ENCODE assay signal across 10 cellular contexts in genomic region chr2:43192039-43192438, GRCh38. TPM values are rescaled to one million over a fixed set of nuclear protein-coding genes. Genes with fewer than 3 reads are reported as not detected.
DNase-seq lines count a peak whose midpoint lies in the region; ATAC-seq and TF ChIP-seq lines count a peak whose summit lies in the region.
"Had no signal": no experiment of that assay in that cellular context is flagged by ENCODE, and none has a peak within 500 bp of the region (broad histone marks: within the 10 kb centered on the region; RNA-seq: fewer than 3 reads in every experiment).

No MANE protein-coding gene starts in this region.

- H3K27me3 ChIP-seq in transverse colon = no peaks in the 10 kb centered on the region
- no peaks in the 10 kb centered on the region for H3K27me3 ChIP-seq in right atrium auricular region

- intact Hi-C loops in transverse colon (cut with DNase I; ENCODE audit: low total_unique reads) = no loop called here

- H3K27ac ChIP-seq in transverse colon (peak overlapping the region; percentile 86 to 92 (median 88)), right atrium auricular region (no peak overlapping the region)

- TF ChIP-seq CTCF in epithelial cell of esophagus (IDR thresholded peaks at IDR 0.05; ENCODE audit: insufficient read depth, low read depth, low read length, missing control alignments) (peak; percentile 11), transverse colon (IDR thresholded peaks at IDR 0.05) (peak in 3 of 5 experiments; percentile 5 to 14 (median 8)), right atrium auricular region (IDR thresholded peaks at IDR 0.05) (no peak)

- H3K9me3 ChIP-seq in transverse colon (no peaks in the 10 kb centered on the region), right atrium auricular region (no peaks in the 10 kb centered on the region)

- TF ChIP-seq POLR2A in transverse colon (IDR thresholded peaks at IDR 0.05) = no peak

- no peak for ATAC-seq in HG03432 (IDR thresholded peaks at IDR 0.05; ENCODE audit: unreplicated experiment)

- H3K4me1 ChIP-seq in transverse colon (peaks cover 17 to 58% (median 44%) of the 10 kb centered on the region in 4 donors), right atrium auricular region (no peaks in the 10 kb centered on the region)

- peak; percentile 52 for DNase-seq in stimulated activated CD4-positive, alpha-beta T cell treated with anti-CD3 and anti-CD28 coated beads, Interleukin-15, amount 100 ng/mL, for 24 hours
- DNase-seq in stimulated activated CD4-positive, alpha-beta T cell treated with anti-CD3 and anti-CD28 coated beads, Interleukin-1b, Interleukin-23, amount 100 ng/mL, for 48 hours = no peak
- DNase-seq in SK-MEL-5 (ENCODE audit: low read depth, low spot score) (peak; percentile 58), epithelial cell of esophagus (ENCODE audit: low read depth) (no peak), transverse colon (no peak), right atrium auricular region (ENCODE audit: low spot score) (no peak), dedifferentiated amniotic fluid mesenchymal stem cell (ENCODE audit: extremely low spot score) (no peak)
- DNase-seq: NCI-H2029, occipital lobe had no signal

- 46 to 80% methylated on average over 1 to 2 of the region's 2 CpGs for WGBS in transverse colon (ENCODE audit: low coverage in 1 of 2), 2 donors

- in situ Hi-C loops in SK-MEL-5 (cut with HindIII; ENCODE audit: low pct_unique_long_range_greater_than_20kb, low sequenced_read_pairs) = no loop called here
- in situ Hi-C loops in transverse colon (cut with MboI; ENCODE audit: low pct_ligation_motif_present in 1 of 4, low pct_unique_long_range_greater_than_20kb in 1 of 4, low sequenced_read_pairs in 3 of 4) = no loop called here

- no peak for TF ChIP-seq EP300 in transverse colon (IDR thresholded peaks at IDR 0.05; ENCODE audit: low read depth)

- H3K36me3 ChIP-seq in transverse colon = no peaks in the 10 kb centered on the region
- no peaks in the 10 kb centered on the region for H3K36me3 ChIP-seq in right atrium auricular region

- no peak overlapping the region for H3K4me3 ChIP-seq in epithelial cell of esophagus (ENCODE audit: low read length)
- H3K4me3 ChIP-seq in transverse colon = no peak overlapping the region
- no peak overlapping the region for H3K4me3 ChIP-seq in right atrium auricular region

RNA-seq across cellular contexts. Expression of gene ZFP36L2, which starts 34.4 kb away (rescaled TPM):
- 5.2 and 5.7 TPM in 2 replicates for total RNA-seq in SK-MEL-5 (2014; rRNA removed; shearing (Covaris generic))
- polyA plus RNA-seq in SK-MEL-5 (2015; cell fraction: cytosol; rRNA removed) = 39.6 and 62.8 TPM in 2 replicates
- polyA plus RNA-seq in SK-MEL-5 (2015; cell fraction: nucleus; rRNA removed) = 16.3 and 26.1 TPM in 2 replicates
- total RNA-seq in transverse colon = 100 to 1,000 TPM; 114 to 305 (median 208) TPM
- total RNA-seq in right atrium auricular region = 10 to 100 TPM; 43.2 to 47.3 TPM

Comparison
In these comparisons a context has a peak if more than half of its experiments do, and no peak if none do; other contexts are left out.
1. DNase-seq: peak in stimulated activated CD4-positive, alpha-beta T cell treated with anti-CD3 and anti-CD28 coated beads, Interleukin-15, amount 100 ng/mL, for 24 hours (single experiment) and SK-MEL-5 (single experiment); none in stimulated activated CD4-positive, alpha-beta T cell treated with anti-CD3 and anti-CD28 coated beads, Interleukin-1b, Interleukin-23, amount 100 ng/mL, for 48 hours (single experiment), epithelial cell of esophagus (single experiment), transverse colon (single experiment), right atrium auricular region (single experiment) and dedifferentiated amniotic fluid mesenchymal stem cell (single experiment).
2. CTCF ChIP-seq: peak in epithelial cell of esophagus (single experiment) and transverse colon (3 of 5); none in right atrium auricular region (0 of 2).
3. H3K27ac ChIP-seq: peak in transverse colon (4 of 4); none in right atrium auricular region (0 of 2).